ENCODE assay signal across 8 cellular contexts in the genomic region with DNA sequence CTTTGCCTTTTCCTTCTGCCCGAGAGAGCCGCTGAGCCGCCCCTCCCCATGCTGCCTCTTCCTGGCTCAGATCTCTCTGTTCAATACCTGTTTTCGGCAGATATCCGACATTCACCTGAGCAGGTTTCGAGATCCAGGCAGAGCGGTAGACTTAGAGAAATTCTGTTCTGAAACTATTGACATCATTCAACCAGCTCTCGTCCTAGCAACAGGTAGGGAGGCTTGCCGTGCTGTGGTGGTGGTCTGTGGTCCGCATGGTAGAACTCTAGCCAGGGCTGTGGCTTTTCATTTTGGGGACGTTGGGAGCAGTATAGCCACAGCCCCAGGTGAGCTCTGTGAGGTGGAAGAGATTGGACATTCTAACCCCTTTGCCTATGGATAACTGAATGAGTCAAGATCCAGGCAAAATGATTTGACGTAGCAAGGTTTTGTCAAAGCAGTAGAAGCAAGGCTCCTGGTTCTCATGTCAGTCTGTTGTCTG. TPM values are rescaled to one million over a fixed set of nuclear protein-coding genes. Genes with fewer than 3 reads are reported as not detected.
A peak's percentile ranks its signal among the peaks of the same experiment; 100 is the strongest.
DNase-seq lines count a peak whose midpoint lies in the region; ATAC-seq and TF ChIP-seq lines count a peak whose summit lies in the region.

No MANE protein-coding gene starts in this region.

- CTCF ChIA-PET in RWPE1 (lab: Yijun Ruan, JAX), result interaction anchor here (0.7 to 0.9 kb wide), 2 partner anchors 9 to 134 kb away, joined by 3 read pairs; no protein-coding TSS in a partner anchor

- peak overlapping the region; percentile 85 for H3K4me3 ChIP-seq in BE2C (ENCODE audit: low read depth, low read length)

- H3K9me3 Mint-ChIP-seq in endothelial cell (ENCODE audit: unreplicated experiment) (no peaks in the 10 kb centered on the region), nephron progenitor cell (peaks cover 9% of the 10 kb centered on the region)

- peak overlapping the region; percentile 50; the same call in 1 of the 2 replicates for H3K27ac ChIP-seq in RWPE1

- POLR2A ChIA-PET in RWPE1 (lab: Yijun Ruan, JAX; ENCODE audit: low non-redundant PET), result no interaction called here

- H3K36me3 ChIP-seq in BE2C, result no peaks in the 10 kb centered on the region; the same call in 1 of the 2 replicates

- H3K27me3 ChIP-seq in BE2C, result no peaks in the 10 kb centered on the region

- H3K4me1 Mint-ChIP-seq in endothelial cell (ENCODE audit: unreplicated experiment) (peaks cover 9% of the 10 kb centered on the region), nephron progenitor cell (peaks cover 10% of the 10 kb centered on the region)

- H3K4me3 Mint-ChIP-seq in endothelial cell (ENCODE audit: unreplicated experiment) (peak overlapping the region; percentile 90), nephron progenitor cell (peak overlapping the region; percentile 87)

- no peak for TF ChIP-seq CTCF in BE2C (IDR thresholded peaks at IDR 0.05; ENCODE audit: low read depth, low read length)
- TF ChIP-seq CTCF in RWPE1 (conservative IDR thresholded peaks at IDR 0.05; ENCODE audit: low read depth), result no peak
- no peak for TF ChIP-seq CTCF in endothelial cell (IDR thresholded peaks at IDR 0.05; ENCODE audit: unreplicated experiment)
- TF ChIP-seq CTCF in nephron progenitor cell (IDR thresholded peaks at IDR 0.05), result no peak

- no peaks in the 10 kb centered on the region; the same call in 1 of the 2 replicates for H3K4me1 ChIP-seq in BE2C

- ATAC-seq in GM21825 (IDR thresholded peaks at IDR 0.05; ENCODE audit: unreplicated experiment) (peak; percentile 7), HG03139 (IDR thresholded peaks at IDR 0.05; ENCODE audit: unreplicated experiment) (no peak)

- H3K36me3 Mint-ChIP-seq in endothelial cell (ENCODE audit: low read depth, unreplicated experiment) (no peaks in the 10 kb centered on the region), nephron progenitor cell (ENCODE audit: low read depth) (peaks cover 9% of the 10 kb centered on the region)

- H3K27ac Mint-ChIP-seq in endothelial cell (ENCODE audit: unreplicated experiment) (no peak overlapping the region), nephron progenitor cell (no peak overlapping the region)

- peaks cover 3% of the 10 kb centered on the region; the same call in 1 of the 2 replicates for H3K9me3 ChIP-seq in BE2C

- DNase-seq in BE2C (no peak), RWPE1 (ENCODE audit: low spot score) (peak; percentile 26), endothelial cell (ENCODE audit: low spot score) (no peak), nephron progenitor cell (peak; percentile 7), SKM-1 (lab: John Stamatoyannopoulos, UW; ENCODE audit: unreplicated experiment) (no peak), occipital lobe (lab: John Stamatoyannopoulos, UW) (no peak)

- H3K27me3 Mint-ChIP-seq in endothelial cell (ENCODE audit: unreplicated experiment) (peaks cover 12% of the 10 kb centered on the region), nephron progenitor cell (ENCODE audit: low read depth, poor library complexity) (peaks cover 55% of the 10 kb centered on the region)

RNA-seq across cellular contexts. Expression of a gene that starts 0.8 kb away (rescaled TPM):
- polyA plus RNA-seq in BE2C (2012; ENCODE audit: insufficient read depth, insufficient read length, low read depth), result 5.7 TPM
- total RNA-seq in endothelial cell (ENCODE audit: unreplicated experiment), result 5.1 TPM
- 37.6 TPM for total RNA-seq in occipital lobe

RNA-seq across cellular contexts. Expression of a gene that starts 28.4 kb away (rescaled TPM):
- 12.3 TPM for polyA plus RNA-seq in BE2C (2012; ENCODE audit: insufficient read depth, insufficient read length, low read depth)
- total RNA-seq in endothelial cell (ENCODE audit: unreplicated experiment), result 20.8 TPM
- 68.3 TPM for total RNA-seq in occipital lobe

RNA-seq across cellular contexts. Expression of a gene that starts 51.0 kb away (rescaled TPM):
- polyA plus RNA-seq in BE2C (2012; ENCODE audit: insufficient read depth, insufficient read length, low read depth), result 47.5 TPM
- total RNA-seq in endothelial cell (ENCODE audit: unreplicated experiment) (31.1 TPM), occipital lobe (26.5 TPM)

Comparison
In these comparisons a context has a peak if more than half of its experiments do, and no peak if none do; other contexts are left out.
1. DNase-seq: peak in RWPE1 (single experiment) and nephron progenitor cell (single experiment); none in BE2C (single experiment), endothelial cell (single experiment), SKM-1 (single experiment) and occipital lobe (single experiment).